In the genomic region with DNA sequence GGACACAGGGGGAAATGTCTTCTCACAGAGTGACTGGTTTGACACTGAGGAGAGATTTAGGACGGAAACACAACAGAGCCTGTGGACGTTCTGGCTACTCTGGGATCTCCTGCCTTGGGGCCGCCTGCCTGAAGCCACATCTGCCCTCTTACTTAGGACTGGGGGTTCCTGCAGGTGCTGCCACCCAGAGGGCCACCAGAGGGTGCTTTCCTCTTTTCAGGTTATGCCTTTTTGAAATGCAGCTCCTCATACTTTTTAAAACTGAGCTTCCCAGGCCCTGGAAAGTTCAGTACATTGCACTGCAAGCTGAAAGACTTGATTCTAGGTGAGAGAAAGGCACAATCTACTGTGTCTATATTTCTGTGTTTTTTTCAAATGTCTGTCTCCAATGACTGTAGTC, we compare ENCODE assay signal across 8 cellular contexts.
DNase-seq lines count a peak whose midpoint lies in the region; ATAC-seq, FAIRE-seq and TF ChIP-seq lines count a peak whose summit lies in the region.

No MANE protein-coding gene starts in this region.

- no peak overlapping the region for H3K4me3 Mint-ChIP-seq in activated naive CD8-positive, alpha-beta T cell treated with anti-CD3 and anti-CD28 coated beads, Interleukin-2, amount 50 U/mL, for 24 hours

- DNase-seq in D341Med (ENCODE audit: low spot score) (peak; percentile 66), HCEC 1CT (peak; percentile 25), RCC 7860 (ENCODE audit: low spot score) (peak; percentile 18), fibroblast of the aortic adventitia (ENCODE audit: low read depth) (peak; percentile 66), smooth muscle cell (lab: John Stamatoyannopoulos, UW; ENCODE audit: unreplicated experiment) (no peak), HPDE6-E6E7 (ENCODE audit: extremely low spot score) (no peak)
- no peak for DNase-seq in activated naive CD8-positive, alpha-beta T cell treated with anti-CD3 and anti-CD28 coated beads, Interleukin-2, amount 50 U/mL, for 24 hours

- TF ChIP-seq CTCF in fibroblast of the aortic adventitia (IDR thresholded peaks at IDR 0.05; ENCODE audit: insufficient read depth, low read length) (peak; percentile 70), smooth muscle cell (IDR thresholded peaks at IDR 0.05; ENCODE audit: borderline replicate concordance, insufficient read depth, poor library complexity, severe bottlenecking) (peak; percentile 36)

- H3K27ac ChIP-seq in smooth muscle cell (ENCODE audit: low read depth): no peak overlapping the region

- no peaks in the 10 kb centered on the region for H3K27me3 ChIP-seq in smooth muscle cell (ENCODE audit: low read depth)

- no peak for FAIRE-seq in RCC 7860 (lab: Jason Lieb, UNC)

- no peak overlapping the region for H3K9ac ChIP-seq in smooth muscle cell (ENCODE audit: low read depth)

- peaks cover 8% of the 10 kb centered on the region for H3K36me3 Mint-ChIP-seq in activated naive CD8-positive, alpha-beta T cell treated with anti-CD3 and anti-CD28 coated beads, Interleukin-2, amount 50 U/mL, for 24 hours (ENCODE audit: low read depth)

- no peak overlapping the region for H3K4me3 ChIP-seq in fibroblast of the aortic adventitia (ENCODE audit: low read depth, low read length)
- H3K4me3 ChIP-seq in smooth muscle cell: no peak overlapping the region

- no peak overlapping the region for H3K27ac Mint-ChIP-seq in activated naive CD8-positive, alpha-beta T cell treated with anti-CD3 and anti-CD28 coated beads, Interleukin-2, amount 50 U/mL, for 24 hours

- H3K9me3 ChIP-seq in smooth muscle cell (replicated peaks; ENCODE audit: low read depth): no peaks in the 10 kb centered on the region

- peaks cover 12% of the 10 kb centered on the region for H3K9me3 Mint-ChIP-seq in activated naive CD8-positive, alpha-beta T cell treated with anti-CD3 and anti-CD28 coated beads, Interleukin-2, amount 50 U/mL, for 24 hours

- H2AFZ ChIP-seq in smooth muscle cell (ENCODE audit: low read depth): no peak overlapping the region

- no peaks in the 10 kb centered on the region for H3F3A ChIP-seq in smooth muscle cell (ENCODE audit: low read depth)

- ATAC-seq in activated naive CD8-positive, alpha-beta T cell treated with anti-CD3 and anti-CD28 coated beads, Interleukin-2, amount 50 U/mL, for 24 hours: no peak
- no peak for ATAC-seq in activated CD4-positive, CD25-positive, alpha-beta regulatory T cell treated with anti-CD3 and anti-CD28 coated beads, Interleukin-2, amount 50 U/mL, for 24 hours

- no peaks in the 10 kb centered on the region for H3K36me3 ChIP-seq in smooth muscle cell (ENCODE audit: low read depth)

- no peaks in the 10 kb centered on the region for H3K79me2 ChIP-seq in smooth muscle cell (ENCODE audit: low read depth)

- 83% methylated on average over 3 of the region's 3 CpGs for WGBS in smooth muscle cell (ENCODE audit: low lambda C conversion rate)

- no peaks in the 10 kb centered on the region for H3K4me1 Mint-ChIP-seq in activated naive CD8-positive, alpha-beta T cell treated with anti-CD3 and anti-CD28 coated beads, Interleukin-2, amount 50 U/mL, for 24 hours

- H3K4me1 ChIP-seq in smooth muscle cell (ENCODE audit: low read depth): peaks cover under 1% of the 10 kb centered on the region

- no peak overlapping the region for H3K4me2 ChIP-seq in smooth muscle cell

- no peaks in the 10 kb centered on the region for H3K27me3 Mint-ChIP-seq in activated naive CD8-positive, alpha-beta T cell treated with anti-CD3 and anti-CD28 coated beads, Interleukin-2, amount 50 U/mL, for 24 hours

- H4K20me1 ChIP-seq in smooth muscle cell (ENCODE audit: low read depth): no peaks in the 10 kb centered on the region

Comparison
In these comparisons a context has a peak if more than half of its experiments do, and no peak if none do; other contexts are left out.
1. DNase-seq: peak in D341Med (single experiment), HCEC 1CT (single experiment), RCC 7860 (single experiment) and fibroblast of the aortic adventitia (single experiment); none in smooth muscle cell (single experiment), HPDE6-E6E7 (single experiment) and activated naive CD8-positive, alpha-beta T cell treated with anti-CD3 and anti-CD28 coated beads, Interleukin-2, amount 50 U/mL, for 24 hours (single experiment).